In genomic region chr9:134413890-134414731, GRCh38 we compare ENCODE assay signal across 8 cellular contexts.
A peak's percentile ranks its signal among the peaks of the same experiment; 100 is the strongest.
DNase-seq lines count a peak whose midpoint lies in the region; ATAC-seq and TF ChIP-seq lines count a peak whose summit lies in the region.

No MANE protein-coding gene starts in this region.

- no peaks in the 10 kb centered on the region for H4K20me1 ChIP-seq in OCI-LY7 (ENCODE audit: insufficient read depth, low read length)

- H3K27ac ChIP-seq in stomach smooth muscle (ENCODE audit: low read length) (peak overlapping the region; percentile 62), OCI-LY7 (ENCODE audit: low read depth, low read length, poor library complexity, severe bottlenecking) (no peak overlapping the region)

- POLR2A ChIA-PET in OCI-LY7 (lab: Charles Lee), result no interaction called here

- TF ChIP-seq CTCF in OCI-LY7 (conservative IDR thresholded peaks at IDR 0.05; ENCODE audit: low read length), result no peak

- H3K27me3 ChIP-seq in stomach smooth muscle (ENCODE audit: control insufficient read depth in 1 of 2, insufficient read depth in 2 of 2, low read length in 2 of 2), result no peaks in the 10 kb centered on the region

- no peak overlapping the region for H2AFZ ChIP-seq in OCI-LY7 (ENCODE audit: low read length)

- intact Hi-C loops in Right ventricle myocardium inferior (cut with DNase I), result no loop called here
- intact Hi-C loops in posterior vena cava (cut with DNase I), result no loop called here
- intact Hi-C loops in OCI-LY7 (cut with micrococcal nuclease; ENCODE audit: unreplicated experiment), result no loop called here

- no peak overlapping the region for H3K4me2 ChIP-seq in OCI-LY7 (ENCODE audit: low read length)

- H3K9ac ChIP-seq in stomach smooth muscle (ENCODE audit: low read length in 2 of 2), result no peak overlapping the region

- H3K4me3 ChIP-seq in stomach smooth muscle (ENCODE audit: low read length in 2 of 2) (peak overlapping the region in 1 of 2 donors; percentile 52), OCI-LY7 (ENCODE audit: low read depth, low read length, poor library complexity, severe bottlenecking) (no peak overlapping the region)

- ATAC-seq in Right ventricle myocardium inferior (peak; percentile 60), GM21360 (IDR thresholded peaks at IDR 0.05; ENCODE audit: unreplicated experiment) (no peak)

- H3K36me3 ChIP-seq in stomach smooth muscle (ENCODE audit: control insufficient read depth in 2 of 2, insufficient read depth in 2 of 2, low read length in 2 of 2) (peaks cover 3 to 14% of the 10 kb centered on the region in 2 donors), OCI-LY7 (ENCODE audit: insufficient read depth, low read length) (no peaks in the 10 kb centered on the region)

- H3K4me1 ChIP-seq in stomach smooth muscle (ENCODE audit: control insufficient read depth, insufficient read depth, low read length) (peaks cover 76% of the 10 kb centered on the region), OCI-LY7 (ENCODE audit: insufficient read depth, low read length, poor library complexity, severe bottlenecking) (no peaks in the 10 kb centered on the region)

- no TSS peak for BruUV-seq in OCI-LY7 (replicated peaks; lab: Mats Ljungman, UMichigan)

- H3K79me2 ChIP-seq in OCI-LY7 (ENCODE audit: insufficient read depth, low read depth, low read length), result no peaks in the 10 kb centered on the region

- H3K9me3 ChIP-seq in stomach smooth muscle (ENCODE audit: control insufficient read depth in 2 of 2, low read length in 2 of 2) (no peaks in the 10 kb centered on the region), OCI-LY7 (ENCODE audit: low read length) (no peaks in the 10 kb centered on the region)

- no peaks in the 10 kb centered on the region for H3K9me2 ChIP-seq in OCI-LY7 (ENCODE audit: insufficient read depth, low read length)

- CTCF ChIA-PET in OCI-LY7 (lab: Charles Lee; ENCODE audit: unreplicated experiment), result no interaction called here

- DNase-seq in HT-29 (ENCODE audit: low spot score) (peak; percentile 66), SHP77 treated with DMSO at 0.1 percent for 48 hours (lab: John Stamatoyannopoulos, UW) (peak; percentile 40), Right ventricle myocardium inferior (ENCODE audit: missing footprints) (peak; percentile 90), NCI-H146 treated with DMSO at 0.1 percent for 48 hours (lab: John Stamatoyannopoulos, UW; ENCODE audit: unreplicated experiment) (no peak), posterior vena cava (ENCODE audit: low spot score) (no peak), OCI-LY7 (ENCODE audit: low spot score) (no peak)

Comparison
In these comparisons a context has a peak if more than half of its experiments do, and no peak if none do; other contexts are left out.
1. DNase-seq: peak in HT-29 (single experiment), SHP77 treated with DMSO at 0.1 percent for 48 hours (single experiment) and Right ventricle myocardium inferior (single experiment); none in NCI-H146 treated with DMSO at 0.1 percent for 48 hours (single experiment), posterior vena cava (single experiment) and OCI-LY7 (single experiment).